In the genomic region with DNA sequence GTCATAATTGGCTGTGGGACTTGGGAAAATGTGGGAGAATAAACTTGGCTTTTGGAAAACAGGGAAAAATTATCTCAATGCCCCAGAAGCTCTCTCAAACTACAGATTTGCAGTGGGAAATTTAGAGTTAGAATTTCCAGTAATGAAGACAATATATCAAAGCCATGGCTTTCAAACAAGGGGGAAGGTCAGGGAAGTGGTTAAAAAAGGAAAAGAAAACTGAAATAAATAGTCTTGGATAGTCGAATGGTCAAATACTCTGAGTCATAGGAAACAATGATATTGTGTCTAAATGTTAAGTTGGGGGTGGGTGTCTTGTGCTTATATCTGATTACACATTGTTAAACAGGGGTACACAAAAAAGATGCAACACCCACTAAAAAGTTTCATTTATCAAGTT, we compare ENCODE assay signal across 25 cellular contexts.
"Had no signal": no experiment of that assay in that cellular context is flagged by ENCODE, and none has a peak within 500 bp of the region (broad histone marks: within the 10 kb centered on the region; RNA-seq: fewer than 3 reads in every experiment).

No MANE protein-coding gene starts in this region.

- ATAC-seq: effector memory CD8-positive, alpha-beta T cell; gastroesophageal sphincter; left colon; sciatic nerve; stimulated activated naive CD8-positive, alpha-beta T cell treated with anti-CD3 and anti-CD28 coated beads, Interleukin-15, Interleukin-2, amounts not matched to agents 100 U/mL and 50 U/mL, for 24 hours; upper lobe of right lung; WTC11 had no signal

- H2AFZ ChIP-seq: parathyroid adenoma had no signal

- H3K9me3 ChIP-seq: esophagus muscularis mucosa, gastroesophageal sphincter, neutrophil, spleen, thyroid gland, upper lobe of right lung had no signal

- DNase-seq: activated CD4-positive, alpha-beta T cell treated with anti-CD3 and anti-CD28 coated beads, Interleukin-2, amount 50 U/mL, for 48 hours; activated effector memory CD4-positive, alpha-beta T cell treated with anti-CD3 and anti-CD28 coated beads, Interleukin-2, amount 50 U/mL, for 16 hours; activated naive CD4-positive, alpha-beta T cell treated with anti-CD3 and anti-CD28 coated beads, Interleukin-2, amount 10 ng/mL, durations not matched to agents 7 days and 5 days; amygdala; brain microvascular endothelial cell; caudate nucleus; dorsolateral prefrontal cortex; effector memory CD8-positive, alpha-beta T cell; left colon; spleen; stimulated activated CD4-positive, alpha-beta T cell treated with anti-CD3 and anti-CD28 coated beads, Interleukin-4, amount 100 ng/mL, for 1 hour; stimulated activated naive CD8-positive, alpha-beta T cell treated with anti-CD3 and anti-CD28 coated beads, Interleukin-15, Interleukin-2, amounts not matched to agents 100 U/mL and 50 U/mL, for 24 hours; T1000; thyroid gland; upper lobe of right lung had no signal

- H3K27me3 Mint-ChIP-seq: activated naive CD4-positive, alpha-beta T cell treated with anti-CD3 and anti-CD28 coated beads, Interleukin-2, amount 10 ng/mL, durations not matched to agents 7 days and 5 days; effector memory CD8-positive, alpha-beta T cell; memory B cell had no signal

- H3K9me3 Mint-ChIP-seq: T-helper 1 cell treated with Interleukin-12 subunit alpha and Interleukin-12 subunit beta and Interleukin-4 antibody, amounts not matched to agents 30 μg/mL and 1 μg/mL, for 36 hours; WTC11 had no signal

- H3K36me3 Mint-ChIP-seq: activated naive CD4-positive, alpha-beta T cell treated with anti-CD3 and anti-CD28 coated beads, Interleukin-2, amount 10 ng/mL, durations not matched to agents 7 days and 5 days; memory B cell; WTC11 had no signal

- H3K4me1 Mint-ChIP-seq: activated naive CD4-positive, alpha-beta T cell treated with anti-CD3 and anti-CD28 coated beads, Interleukin-2, amount 10 ng/mL, durations not matched to agents 7 days and 5 days; memory B cell; nephron; WTC11 had no signal

- H3K27me3 ChIP-seq: brain microvascular endothelial cell, dorsolateral prefrontal cortex, esophagus muscularis mucosa, gastroesophageal sphincter, neutrophil, spleen, thyroid gland, upper lobe of right lung had no signal

- H3K9ac ChIP-seq: parathyroid adenoma had no signal

- H3K27ac ChIP-seq: brain microvascular endothelial cell, dorsolateral prefrontal cortex, esophagus muscularis mucosa, gastroesophageal sphincter, neutrophil, parathyroid adenoma, spleen, thyroid gland, upper lobe of right lung had no signal

- H3K27ac Mint-ChIP-seq: activated naive CD4-positive, alpha-beta T cell treated with anti-CD3 and anti-CD28 coated beads, Interleukin-2, amount 10 ng/mL, durations not matched to agents 7 days and 5 days; effector memory CD8-positive, alpha-beta T cell; memory B cell; nephron; T-helper 1 cell treated with Interleukin-12 subunit alpha and Interleukin-12 subunit beta and Interleukin-4 antibody, amounts not matched to agents 30 μg/mL and 1 μg/mL, for 36 hours; WTC11 had no signal

- H3K79me2 ChIP-seq: parathyroid adenoma had no signal

- FAIRE-seq: keratinocyte had no signal

- H3K4me3 ChIP-seq: dorsolateral prefrontal cortex, esophagus muscularis mucosa, gastroesophageal sphincter, spleen, thyroid gland, upper lobe of right lung had no signal

- H3K36me3 ChIP-seq: brain microvascular endothelial cell, esophagus muscularis mucosa, gastroesophageal sphincter, neutrophil, spleen, thyroid gland, upper lobe of right lung had no signal

- H3K4me1 ChIP-seq: esophagus muscularis mucosa, gastroesophageal sphincter, parathyroid adenoma, spleen, thyroid gland, upper lobe of right lung had no signal

- H3K4me3 Mint-ChIP-seq: activated naive CD4-positive, alpha-beta T cell treated with anti-CD3 and anti-CD28 coated beads, Interleukin-2, amount 10 ng/mL, durations not matched to agents 7 days and 5 days; effector memory CD8-positive, alpha-beta T cell; memory B cell; nephron; T-helper 1 cell treated with Interleukin-12 subunit alpha and Interleukin-12 subunit beta and Interleukin-4 antibody, amounts not matched to agents 30 μg/mL and 1 μg/mL, for 36 hours; WTC11 had no signal
